In the genomic region with DNA sequence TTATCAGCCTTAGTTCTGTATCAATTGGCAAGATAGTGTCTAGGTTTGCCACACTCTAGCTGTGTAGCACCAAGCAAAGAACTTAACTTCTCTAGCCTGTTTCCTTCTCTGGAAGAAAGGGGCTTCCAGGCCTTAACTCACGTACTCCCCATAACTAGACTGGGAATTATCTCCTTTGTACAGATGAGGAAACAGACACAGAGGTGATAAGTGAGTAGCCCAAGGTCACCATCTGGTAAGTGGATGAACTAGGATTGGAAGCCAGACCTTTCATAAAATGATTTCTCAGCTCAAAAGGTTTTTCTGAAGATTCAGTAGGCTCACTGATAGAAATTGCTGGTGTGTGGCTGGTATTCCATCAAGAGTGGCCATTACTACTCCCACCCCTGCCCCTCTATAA, we compare ENCODE assay signal across 1 cellular context.
TF ChIP-seq lines count a peak whose summit lies in the region.

No MANE protein-coding gene starts in this region.

TF ChIP-seq in K562, 482 proteins besides CTCF, POLR2A, EP300 and RAD21 (continued from another document and continues in another):
- TF ChIP-seq NKRF (IDR thresholded peaks at IDR 0.05; ENCODE audit: borderline replicate concordance) (no peak), SNRNP70 (optimal IDR thresholded peaks at IDR 0.05; ENCODE audit: low read depth, low read length) (no peak), CGGBP1 (CRISPR knock-in tag; IDR thresholded peaks at IDR 0.05) (no peak), STAT5A (IDR thresholded peaks at IDR 0.05; ENCODE audit: borderline replicate concordance, low read length) (no peak; the same call in 1 of the 2 replicates), MCM3 (IDR thresholded peaks at IDR 0.05) (no peak), DPF2 (IDR thresholded peaks at IDR 0.05) (peak; percentile 81), TCF3 (CRISPR knock-in tag; IDR thresholded peaks at IDR 0.05) (peak; percentile 86), BRCA1 (IDR thresholded peaks at IDR 0.05) (no peak), BRCA1 (CRISPR knock-in tag; IDR thresholded peaks at IDR 0.05) (no peak), GTF3C2 (IDR thresholded peaks at IDR 0.05; ENCODE audit: borderline replicate concordance, extremely low read depth, insufficient read length) (no peak), GABPA (tag; conservative IDR thresholded peaks at IDR 0.05; ENCODE audit: low read depth) (no peak), GTF2A2 (tag; IDR thresholded peaks at IDR 0.05) (no peak), HNRNPUL1 (IDR thresholded peaks at IDR 0.05; ENCODE audit: low read length) (no peak), ZNF253 (CRISPR knock-in tag; conservative IDR thresholded peaks at IDR 0.05) (no peak), PYGO2 (tag; IDR thresholded peaks at IDR 0.05) (no peak), CCNT2 (IDR thresholded peaks at IDR 0.05; ENCODE audit: borderline replicate concordance, extremely low read depth, insufficient read length, low read depth, low read length) (peak; percentile 31), ZNF316 (IDR thresholded peaks at IDR 0.05) (no peak), MEF2A (IDR thresholded peaks at IDR 0.05; ENCODE audit: control insufficient read depth, low read depth, low read length) (no peak), FOXO4 (CRISPR knock-in tag; IDR thresholded peaks at IDR 0.05) (no peak), TRIM24 (IDR thresholded peaks at IDR 0.05) (peak in 1 of 2 experiments; percentile 21; a peak in 1 of 4 replicates), ZNF518B (CRISPR knock-in tag; IDR thresholded peaks at IDR 0.05) (no peak), KAT2B (IDR thresholded peaks at IDR 0.05; ENCODE audit: low read depth, low read length) (no peak), ZNF23 (CRISPR knock-in tag; IDR thresholded peaks at IDR 0.05) (no peak), CBX1 (IDR thresholded peaks at IDR 0.05; ENCODE audit: low read depth) (no peak), HDGF (IDR thresholded peaks at IDR 0.05) (no peak), NR2F6 (CRISPR knock-in tag; IDR thresholded peaks at IDR 0.05) (no peak), SRF (CRISPR knock-in tag; IDR thresholded peaks at IDR 0.05) (no peak), ZNF146 (CRISPR knock-in tag; IDR thresholded peaks at IDR 0.05; ENCODE audit: unreplicated experiment) (no peak), ZNF79 (CRISPR knock-in tag; IDR thresholded peaks at IDR 0.05; ENCODE audit: low read depth) (no peak), SMAD2 (IDR thresholded peaks at IDR 0.05; ENCODE audit: low read depth, low read length) (no peak), HSF4 (CRISPR knock-in tag; IDR thresholded peaks at IDR 0.05; ENCODE audit: borderline replicate concordance) (no peak), SREBF2 (CRISPR knock-in tag; IDR thresholded peaks at IDR 0.05) (no peak), CCAR2 (IDR thresholded peaks at IDR 0.05; ENCODE audit: low read depth, low read length) (no peak), SREBF1 (IDR thresholded peaks at IDR 0.05; ENCODE audit: borderline replicate concordance, low read depth, low read length) (no peak), ZNF395 (CRISPR knock-in tag; IDR thresholded peaks at IDR 0.05) (no peak), ZFPM2 (CRISPR knock-in tag; IDR thresholded peaks at IDR 0.05) (no peak), GTF2F1 (IDR thresholded peaks at IDR 0.05; ENCODE audit: low read depth, low read length) (no peak), ILK (tag; IDR thresholded peaks at IDR 0.05; ENCODE audit: borderline replicate concordance, low read depth) (no peak), ARHGAP35 (IDR thresholded peaks at IDR 0.05; ENCODE audit: partially characterized antibody) (no peak), TBP (optimal IDR thresholded peaks at IDR 0.05; ENCODE audit: low read depth, low read length) (peak; percentile 32), EWSR1 (IDR thresholded peaks at IDR 0.05; ENCODE audit: borderline replicate concordance, low read depth, partially characterized antibody) (no peak)
- TF ChIP-seq, protein P1, sequence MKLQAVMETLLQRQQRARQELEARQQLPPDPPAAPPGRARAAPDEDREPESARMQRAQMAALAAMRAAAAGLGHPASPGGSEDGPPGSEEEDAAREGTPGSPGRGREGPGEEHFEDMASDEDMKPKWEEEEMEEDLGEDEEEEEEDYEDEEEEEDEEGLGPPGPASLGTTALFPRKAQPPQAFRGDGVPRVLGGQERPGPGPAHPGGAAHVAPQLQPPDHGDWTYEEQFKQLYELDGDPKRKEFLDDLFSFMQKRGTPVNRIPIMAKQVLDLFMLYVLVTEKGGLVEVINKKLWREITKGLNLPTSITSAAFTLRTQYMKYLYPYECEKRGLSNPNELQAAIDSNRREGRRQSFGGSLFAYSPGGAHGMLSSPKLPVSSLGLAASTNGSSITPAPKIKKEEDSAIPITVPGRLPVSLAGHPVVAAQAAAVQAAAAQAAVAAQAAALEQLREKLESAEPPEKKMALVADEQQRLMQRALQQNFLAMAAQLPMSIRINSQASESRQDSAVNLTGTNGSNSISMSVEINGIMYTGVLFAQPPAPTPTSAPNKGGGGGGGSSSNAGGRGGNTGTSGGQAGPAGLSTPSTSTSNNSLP (IDR thresholded peaks at IDR 0.05; ENCODE audit: borderline replicate concordance, low read depth, low read length) = no peak
- TF ChIP-seq, protein P2, sequence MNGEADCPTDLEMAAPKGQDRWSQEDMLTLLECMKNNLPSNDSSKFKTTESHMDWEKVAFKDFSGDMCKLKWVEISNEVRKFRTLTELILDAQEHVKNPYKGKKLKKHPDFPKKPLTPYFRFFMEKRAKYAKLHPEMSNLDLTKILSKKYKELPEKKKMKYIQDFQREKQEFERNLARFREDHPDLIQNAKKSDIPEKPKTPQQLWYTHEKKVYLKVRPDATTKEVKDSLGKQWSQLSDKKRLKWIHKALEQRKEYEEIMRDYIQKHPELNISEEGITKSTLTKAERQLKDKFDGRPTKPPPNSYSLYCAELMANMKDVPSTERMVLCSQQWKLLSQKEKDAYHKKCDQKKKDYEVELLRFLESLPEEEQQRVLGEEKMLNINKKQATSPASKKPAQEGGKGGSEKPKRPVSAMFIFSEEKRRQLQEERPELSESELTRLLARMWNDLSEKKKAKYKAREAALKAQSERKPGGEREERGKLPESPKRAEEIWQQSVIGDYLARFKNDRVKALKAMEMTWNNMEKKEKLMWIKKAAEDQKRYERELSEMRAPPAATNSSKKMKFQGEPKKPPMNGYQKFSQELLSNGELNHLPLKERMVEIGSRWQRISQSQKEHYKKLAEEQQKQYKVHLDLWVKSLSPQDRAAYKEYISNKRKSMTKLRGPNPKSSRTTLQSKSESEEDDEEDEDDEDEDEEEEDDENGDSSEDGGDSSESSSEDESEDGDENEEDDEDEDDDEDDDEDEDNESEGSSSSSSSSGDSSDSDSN (IDR thresholded peaks at IDR 0.05; ENCODE audit: borderline replicate concordance in 1 of 2, low read depth in 2 of 2, low read length in 2 of 2) = no peak
- TF ChIP-seq, protein P3, sequence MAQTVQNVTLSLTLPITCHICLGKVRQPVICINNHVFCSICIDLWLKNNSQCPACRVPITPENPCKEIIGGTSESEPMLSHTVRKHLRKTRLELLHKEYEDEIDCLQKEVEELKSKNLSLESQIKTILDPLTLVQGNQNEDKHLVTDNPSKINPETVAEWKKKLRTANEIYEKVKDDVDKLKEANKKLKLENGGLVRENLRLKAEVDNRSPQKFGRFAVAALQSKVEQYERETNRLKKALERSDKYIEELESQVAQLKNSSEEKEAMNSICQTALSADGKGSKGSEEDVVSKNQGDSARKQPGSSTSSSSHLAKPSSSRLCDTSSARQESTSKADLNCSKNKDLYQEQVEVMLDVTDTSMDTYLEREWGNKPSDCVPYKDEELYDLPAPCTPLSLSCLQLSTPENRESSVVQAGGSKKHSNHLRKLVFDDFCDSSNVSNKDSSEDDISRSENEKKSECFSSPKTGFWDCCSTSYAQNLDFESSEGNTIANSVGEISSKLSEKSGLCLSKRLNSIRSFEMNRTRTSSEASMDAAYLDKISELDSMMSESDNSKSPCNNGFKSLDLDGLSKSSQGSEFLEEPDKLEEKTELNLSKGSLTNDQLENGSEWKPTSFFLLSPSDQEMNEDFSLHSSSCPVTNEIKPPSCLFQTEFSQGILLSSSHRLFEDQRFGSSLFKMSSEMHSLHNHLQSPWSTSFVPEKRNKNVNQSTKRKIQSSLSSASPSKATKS (CRISPR knock-in tag; IDR thresholded peaks at IDR 0.05) = no peak
- TF ChIP-seq, protein P4, sequence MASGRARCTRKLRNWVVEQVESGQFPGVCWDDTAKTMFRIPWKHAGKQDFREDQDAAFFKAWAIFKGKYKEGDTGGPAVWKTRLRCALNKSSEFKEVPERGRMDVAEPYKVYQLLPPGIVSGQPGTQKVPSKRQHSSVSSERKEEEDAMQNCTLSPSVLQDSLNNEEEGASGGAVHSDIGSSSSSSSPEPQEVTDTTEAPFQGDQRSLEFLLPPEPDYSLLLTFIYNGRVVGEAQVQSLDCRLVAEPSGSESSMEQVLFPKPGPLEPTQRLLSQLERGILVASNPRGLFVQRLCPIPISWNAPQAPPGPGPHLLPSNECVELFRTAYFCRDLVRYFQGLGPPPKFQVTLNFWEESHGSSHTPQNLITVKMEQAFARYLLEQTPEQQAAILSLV (tag; IDR thresholded peaks at IDR 0.05) = no peak
